8 cellular contexts compared by ENCODE assay signal in the genomic region with DNA sequence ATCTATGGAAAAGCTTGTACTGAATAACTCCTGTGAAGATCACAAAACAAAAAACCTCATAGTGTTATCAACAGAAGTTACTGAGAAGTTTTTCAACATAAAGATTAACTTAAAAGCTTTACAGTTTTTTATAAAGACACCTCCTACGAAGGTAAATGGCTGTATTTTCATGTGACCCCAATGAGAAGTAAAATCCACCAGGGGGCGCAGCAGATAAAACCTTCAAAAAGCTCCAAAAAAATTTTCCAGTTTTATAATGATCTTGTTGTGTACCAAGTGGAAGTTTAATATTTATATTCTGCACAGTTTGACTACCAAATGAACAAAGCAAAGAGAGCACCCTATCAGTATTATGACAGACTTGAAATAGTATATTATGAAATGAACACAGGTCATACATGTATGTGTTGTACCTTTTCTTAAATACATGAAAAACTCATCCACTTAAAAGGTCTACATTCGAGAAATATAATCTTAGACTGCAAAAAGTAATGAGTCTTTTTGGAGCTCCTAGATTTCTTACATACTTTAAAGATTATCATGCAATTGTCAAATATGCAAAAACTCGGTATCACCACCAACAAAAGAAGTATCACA. TPM values are rescaled to one million over a fixed set of nuclear protein-coding genes. Genes with fewer than 3 reads are reported as not detected.
A peak's percentile ranks its signal among the peaks of the same experiment; 100 is the strongest.
DNase-seq lines count a peak whose midpoint lies in the region; ATAC-seq, FAIRE-seq and TF ChIP-seq lines count a peak whose summit lies in the region.

No MANE protein-coding gene starts in this region.

- TF ChIP-seq CTCF in SK-N-SH (IDR thresholded peaks at IDR 0.05) (peak; percentile 67), kidney (IDR thresholded peaks at IDR 0.05; ENCODE audit: borderline replicate concordance, extremely low read depth, insufficient read depth) (peak; percentile 45), thyroid gland (IDR thresholded peaks at IDR 0.05) (peak in 4 of 6 experiments; percentile 43 to 64 (median 60))

- WGBS in SK-N-SH (ENCODE audit: low lambda C conversion rate) = 75% methylated on average over 4 of the region's 4 CpGs
- 43 to 93% methylated on average over 4 of the region's 4 CpGs for WGBS in thyroid gland, 2 donors

- CTCF ChIA-PET in SK-N-SH (lab: Yijun Ruan, JAX) = interaction anchor here (0.6 to 2.6 kb wide), 43 partner anchors 8 to 1256 kb away, joined by 3 to 16 read pairs (median 4); a partner anchor contains a TSS

- intact Hi-C loops in kidney (cut with DNase I) (no loop called here), thyroid gland (cut with DNase I) (loop anchor here (10.0 kb wide), 1 partner anchor 89 kb away; no protein-coding TSS in a partner anchor)

- H3K9me2 ChIP-seq in SK-N-SH = no peaks in the 10 kb centered on the region

- POLR2A ChIA-PET in SK-N-SH (lab: Yijun Ruan, JAX) = interaction anchor here (0.6 kb wide), 1 partner anchor 815 kb away, joined by 4 read pairs; no protein-coding TSS in a partner anchor

- no peak for TF ChIP-seq EP300 in SK-N-SH (IDR thresholded peaks at IDR 0.05; ENCODE audit: borderline replicate concordance in 1 of 2, low read depth in 1 of 2, low read length in 1 of 2)

- no peak overlapping the region for H3K27ac ChIP-seq in SK-N-SH (ENCODE audit: low read depth in 2 of 2, low read length in 1 of 2)
- no peak overlapping the region for H3K27ac ChIP-seq in kidney (ENCODE audit: low read depth in 2 of 2, low read length in 2 of 2)
- H3K27ac ChIP-seq in thyroid gland = no peak overlapping the region

- H3K9ac ChIP-seq in SK-N-SH (no peak overlapping the region), kidney (ENCODE audit: low read length in 2 of 2) (no peak overlapping the region)

- H3K9me3 ChIP-seq in SK-N-SH = no peaks in the 10 kb centered on the region
- no peaks in the 10 kb centered on the region for H3K9me3 ChIP-seq in kidney (ENCODE audit: control insufficient read depth in 1 of 2, low read length in 2 of 2)
- no peaks in the 10 kb centered on the region for H3K9me3 ChIP-seq in thyroid gland

- DNase-seq in SK-N-SH (no peak), NCI-H526 (lab: John Stamatoyannopoulos, UW) (peak; percentile 79 to 86), astrocyte of the hippocampus (ENCODE audit: low read depth, low spot score) (peak; percentile 32), kidney (no peak), thyroid gland (peak in 1 of 2 donors; percentile 45), COR-L47 (lab: John Stamatoyannopoulos, UW) (no peak)

- peak; percentile 53 for TF ChIP-seq RAD21 in SK-N-SH (IDR thresholded peaks at IDR 0.05; ENCODE audit: low read length)

- TF ChIP-seq POLR2A in thyroid gland (IDR thresholded peaks at IDR 0.05) = no peak

- no peak overlapping the region for H3K4me2 ChIP-seq in SK-N-SH

- H3F3A ChIP-seq in SK-N-SH (replicated peaks; ENCODE audit: insufficient read depth) = peaks cover 42% of the 10 kb centered on the region

- H2AFZ ChIP-seq in SK-N-SH (ENCODE audit: low read depth) = no peak overlapping the region

- no peaks in the 10 kb centered on the region for H3K27me3 ChIP-seq in SK-N-SH (ENCODE audit: insufficient read depth)
- H3K27me3 ChIP-seq in thyroid gland = no peaks in the 10 kb centered on the region

- H3K36me3 ChIP-seq in SK-N-SH (replicated peaks in 1 of 2; ENCODE audit: control insufficient read depth in 1 of 2, insufficient read depth in 2 of 2, low read length in 1 of 2) (peaks cover 6 to 11% of the 10 kb centered on the region in 2 experiments), kidney (ENCODE audit: control insufficient read depth in 1 of 2, insufficient read depth in 2 of 2, low read length in 2 of 2) (no peaks in the 10 kb centered on the region), thyroid gland (no peaks in the 10 kb centered on the region)

- no peak for ATAC-seq in SK-N-SH treated with all-trans-retinoic acid at 6 μM for 48 hours
- ATAC-seq in HG02938 (IDR thresholded peaks at IDR 0.05; ENCODE audit: unreplicated experiment) = no peak

- H3K79me2 ChIP-seq in SK-N-SH (ENCODE audit: insufficient read depth) = peaks cover 96% of the 10 kb centered on the region

- peaks cover 61% of the 10 kb centered on the region for H4K20me1 ChIP-seq in SK-N-SH (ENCODE audit: insufficient read depth)

- FAIRE-seq in kidney (lab: Jason Lieb, UNC) = no peak

- H3K4me1 ChIP-seq in SK-N-SH (ENCODE audit: control insufficient read depth in 1 of 2, insufficient read depth in 2 of 2, low read depth in 1 of 2, low read length in 1 of 2) = peaks cover 2 to 21% of the 10 kb centered on the region in 2 experiments; a peak in 2 of 4 replicates
- peaks cover 3 to 7% of the 10 kb centered on the region in 2 donors for H3K4me1 ChIP-seq in kidney (ENCODE audit: control insufficient read depth in 1 of 2, insufficient read depth in 1 of 2, low read depth in 1 of 2, low read length in 2 of 2)
- peaks cover 0 to 11% of the 10 kb centered on the region in 2 donors for H3K4me1 ChIP-seq in thyroid gland

- H3K4me3 ChIP-seq in SK-N-SH (ENCODE audit: low read depth in 2 of 2, low read length in 1 of 2) (no peak overlapping the region), kidney (ENCODE audit: low read length in 2 of 2) (no peak overlapping the region), thyroid gland (replicated peaks in 1 of 3) (no peak overlapping the region)

TF ChIP-seq in SK-N-SH, 30 proteins besides CTCF, POLR2A, EP300 and RAD21:
- TF ChIP-seq RFX5 (IDR thresholded peaks at IDR 0.05; ENCODE audit: low read length) (no peak), SMC3 (IDR thresholded peaks at IDR 0.05; ENCODE audit: low read depth, low read length) (peak; percentile 33; the same call in 1 of the 2 replicates)
- TF ChIP-seq, protein P1, sequence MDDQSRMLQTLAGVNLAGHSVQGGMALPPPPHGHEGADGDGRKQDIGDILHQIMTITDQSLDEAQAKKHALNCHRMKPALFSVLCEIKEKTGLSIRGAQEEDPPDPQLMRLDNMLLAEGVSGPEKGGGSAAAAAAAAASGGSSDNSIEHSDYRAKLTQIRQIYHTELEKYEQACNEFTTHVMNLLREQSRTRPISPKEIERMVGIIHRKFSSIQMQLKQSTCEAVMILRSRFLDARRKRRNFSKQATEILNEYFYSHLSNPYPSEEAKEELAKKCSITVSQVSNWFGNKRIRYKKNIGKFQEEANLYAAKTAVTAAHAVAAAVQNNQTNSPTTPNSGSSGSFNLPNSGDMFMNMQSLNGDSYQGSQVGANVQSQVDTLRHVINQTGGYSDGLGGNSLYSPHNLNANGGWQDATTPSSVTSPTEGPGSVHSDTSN (IDR thresholded peaks at IDR 0.05) = no peak

TF ChIP-seq in SK-N-SH treated with all-trans-retinoic acid at 6 μM for 48 hours, 23 proteins besides CTCF, POLR2A, EP300 and RAD21:
- no peak for TF ChIP-seq ESRRG (CRISPR knock-in tag; IDR thresholded peaks at IDR 0.05)
- TF ChIP-seq ZNF8 (CRISPR knock-in tag; IDR thresholded peaks at IDR 0.05) = no peak
- TF ChIP-seq, protein P2, sequence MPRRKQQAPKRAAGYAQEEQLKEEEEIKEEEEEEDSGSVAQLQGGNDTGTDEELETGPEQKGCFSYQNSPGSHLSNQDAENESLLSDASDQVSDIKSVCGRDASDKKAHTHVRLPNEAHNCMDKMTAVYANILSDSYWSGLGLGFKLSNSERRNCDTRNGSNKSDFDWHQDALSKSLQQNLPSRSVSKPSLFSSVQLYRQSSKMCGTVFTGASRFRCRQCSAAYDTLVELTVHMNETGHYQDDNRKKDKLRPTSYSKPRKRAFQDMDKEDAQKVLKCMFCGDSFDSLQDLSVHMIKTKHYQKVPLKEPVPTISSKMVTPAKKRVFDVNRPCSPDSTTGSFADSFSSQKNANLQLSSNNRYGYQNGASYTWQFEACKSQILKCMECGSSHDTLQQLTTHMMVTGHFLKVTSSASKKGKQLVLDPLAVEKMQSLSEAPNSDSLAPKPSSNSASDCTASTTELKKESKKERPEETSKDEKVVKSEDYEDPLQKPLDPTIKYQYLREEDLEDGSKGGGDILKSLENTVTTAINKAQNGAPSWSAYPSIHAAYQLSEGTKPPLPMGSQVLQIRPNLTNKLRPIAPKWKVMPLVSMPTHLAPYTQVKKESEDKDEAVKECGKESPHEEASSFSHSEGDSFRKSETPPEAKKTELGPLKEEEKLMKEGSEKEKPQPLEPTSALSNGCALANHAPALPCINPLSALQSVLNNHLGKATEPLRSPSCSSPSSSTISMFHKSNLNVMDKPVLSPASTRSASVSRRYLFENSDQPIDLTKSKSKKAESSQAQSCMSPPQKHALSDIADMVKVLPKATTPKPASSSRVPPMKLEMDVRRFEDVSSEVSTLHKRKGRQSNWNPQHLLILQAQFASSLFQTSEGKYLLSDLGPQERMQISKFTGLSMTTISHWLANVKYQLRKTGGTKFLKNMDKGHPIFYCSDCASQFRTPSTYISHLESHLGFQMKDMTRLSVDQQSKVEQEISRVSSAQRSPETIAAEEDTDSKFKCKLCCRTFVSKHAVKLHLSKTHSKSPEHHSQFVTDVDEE (CRISPR knock-in tag; IDR thresholded peaks at IDR 0.05) = no peak
- TF ChIP-seq BACH2 (CRISPR knock-in tag; IDR thresholded peaks at IDR 0.05; ENCODE audit: borderline replicate concordance) = no peak
- TF ChIP-seq, protein P3, sequence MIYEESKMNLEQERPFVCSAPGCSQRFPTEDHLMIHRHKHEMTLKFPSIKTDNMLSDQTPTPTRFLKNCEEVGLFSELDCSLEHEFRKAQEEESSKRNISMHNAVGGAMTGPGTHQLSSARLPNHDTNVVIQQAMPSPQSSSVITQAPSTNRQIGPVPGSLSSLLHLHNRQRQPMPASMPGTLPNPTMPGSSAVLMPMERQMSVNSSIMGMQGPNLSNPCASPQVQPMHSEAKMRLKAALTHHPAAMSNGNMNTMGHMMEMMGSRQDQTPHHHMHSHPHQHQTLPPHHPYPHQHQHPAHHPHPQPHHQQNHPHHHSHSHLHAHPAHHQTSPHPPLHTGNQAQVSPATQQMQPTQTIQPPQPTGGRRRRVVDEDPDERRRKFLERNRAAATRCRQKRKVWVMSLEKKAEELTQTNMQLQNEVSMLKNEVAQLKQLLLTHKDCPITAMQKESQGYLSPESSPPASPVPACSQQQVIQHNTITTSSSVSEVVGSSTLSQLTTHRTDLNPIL (CRISPR knock-in tag; IDR thresholded peaks at IDR 0.05; ENCODE audit: low read depth) = no peak
- TF ChIP-seq ZC3H10 (CRISPR knock-in tag; IDR thresholded peaks at IDR 0.05) = no peak
- TF ChIP-seq TCF4 (CRISPR knock-in tag; IDR thresholded peaks at IDR 0.05; ENCODE audit: borderline replicate concordance) = no peak
- TF ChIP-seq RARB (CRISPR knock-in tag; IDR thresholded peaks at IDR 0.05) = no peak

RNA-seq across cellular contexts. Expression of a gene that starts 38.5 kb away (rescaled TPM):
- polyA plus RNA-seq in SK-N-SH (2012; rRNA removed) (16.8 and 20.6 TPM in 2 replicates), kidney (ENCODE audit: insufficient read depth, low read depth, low replicate concordance) (11.3 TPM)
- polyA plus RNA-seq in SK-N-SH (2012; cell fraction: cytosol; rRNA removed) = 22.0 and 26.7 TPM in 2 replicates
- polyA plus RNA-seq in SK-N-SH (2012; cell fraction: nucleus; rRNA removed) = 12.3 and 13.7 TPM in 2 replicates
- total RNA-seq in kidney (13.4 TPM), thyroid gland (10 to 100 TPM; 13.2 to 23.2 (median 18.5) TPM)

RNA-seq across cellular contexts. Expression of a gene that starts 56.1 kb away (rescaled TPM):
- polyA plus RNA-seq in SK-N-SH (2012; rRNA removed) (12.0 and 13.8 TPM in 2 replicates), kidney (ENCODE audit: insufficient read depth, low read depth, low replicate concordance) (18.3 TPM)
- polyA plus RNA-seq in SK-N-SH (2012; cell fraction: cytosol; rRNA removed) = 27.6 and 31.0 TPM in 2 replicates
- polyA plus RNA-seq in SK-N-SH (2012; cell fraction: nucleus; rRNA removed) = 5.6 and 12.8 TPM in 2 replicates
- total RNA-seq in kidney (50.8 TPM), thyroid gland (10 to 100 TPM; 29.4 to 35.1 (median 31.4) TPM)

Comparison
In these comparisons a context has a peak if more than half of its experiments do, and no peak if none do; other contexts are left out.
1. DNase-seq: peak in NCI-H526 (2 of 2) and astrocyte of the hippocampus (single experiment); none in SK-N-SH (single experiment), kidney (single experiment) and COR-L47 (single experiment).
2. Peak in every context shown above with its lines, with median percentiles within 50 percentile points of each other: CTCF ChIP-seq.